In the genomic region with DNA sequence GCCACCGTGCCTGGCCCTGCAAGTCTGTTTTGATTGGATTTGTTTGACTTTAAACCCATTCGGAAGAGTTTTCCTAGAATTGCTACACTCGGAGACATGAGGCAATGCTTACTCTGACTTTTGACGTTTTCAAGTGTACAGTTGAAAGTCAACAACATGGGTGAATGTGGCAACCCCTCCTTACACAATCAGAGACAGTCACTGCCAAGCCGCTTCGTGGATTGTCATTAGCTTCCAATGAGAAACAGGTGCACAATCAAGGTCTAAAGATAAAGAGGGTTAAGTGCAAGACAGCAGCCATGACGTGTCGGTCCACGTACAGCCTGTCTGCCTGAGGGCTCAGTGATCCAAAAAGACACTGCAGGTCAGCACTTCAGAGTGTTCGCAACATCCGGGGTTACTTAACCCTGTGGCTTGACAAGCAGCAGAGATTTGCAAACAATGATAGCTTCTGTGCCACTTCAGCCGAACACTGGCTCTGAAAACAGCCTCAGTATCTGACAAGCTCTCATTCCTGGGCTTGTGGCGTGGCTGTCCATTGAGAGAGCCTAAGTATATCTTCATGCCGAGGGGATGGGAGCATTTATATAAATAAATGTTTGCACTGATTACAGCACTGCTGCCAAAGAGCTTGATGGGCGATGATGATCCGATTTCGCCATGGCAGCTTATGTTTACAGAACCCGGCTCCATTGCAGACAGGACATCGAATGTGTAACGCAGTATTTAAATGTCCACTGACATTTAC, we compare ENCODE assay signal across 11 cellular contexts.
DNase-seq lines count a peak whose midpoint lies in the region; ATAC-seq, FAIRE-seq and TF ChIP-seq lines count a peak whose summit lies in the region.
"Had no signal": no experiment of that assay in that cellular context is flagged by ENCODE, and none has a peak within 500 bp of the region (broad histone marks: within the 10 kb centered on the region; RNA-seq: fewer than 3 reads in every experiment).

No MANE protein-coding gene starts in this region.

- no peak for TF ChIP-seq POLR2A in heart left ventricle (IDR thresholded peaks at IDR 0.05)

- H3K27ac Mint-ChIP-seq in CD8-positive, alpha-beta T cell, result no peak overlapping the region
- H3K27ac Mint-ChIP-seq: CD4-positive, CD25-positive, alpha-beta regulatory T cell had no signal

- H3K27me3 Mint-ChIP-seq in CD8-positive, alpha-beta T cell (ENCODE audit: low read depth), result no peaks in the 10 kb centered on the region
- H3K27me3 Mint-ChIP-seq: CD4-positive, CD25-positive, alpha-beta regulatory T cell had no signal

- CTCF ChIA-PET in CD8-positive, alpha-beta T cell (lab: Charles Lee), result no interaction called here

- no peak overlapping the region for H3K4me3 ChIP-seq in WERI-Rb-1 (ENCODE audit: low read depth, low read length)
- H3K4me3 ChIP-seq in heart left ventricle, result peak overlapping the region in 7 of 12 donors; percentile 0 to 15 (median 12)
- H3K4me3 ChIP-seq in pancreas, result no peak overlapping the region
- H3K4me3 ChIP-seq in CD8-positive, alpha-beta T cell (ENCODE audit: low read depth, low read length), result no peak overlapping the region
- H3K4me3 ChIP-seq: GM12878 had no signal

- 42 to 50% (median 45%) methylated on average over 20 of the region's 20 CpGs for WGBS in heart left ventricle, 4 donors
- WGBS in pancreas, 2 donors, result 46 to 53% methylated on average over 20 of the region's 20 CpGs

- ATAC-seq in heart left ventricle, result peak; percentile 62 to 95 (median 92)
- peak; percentile 23 to 72 (median 63) for ATAC-seq in pancreas
- no peak for ATAC-seq in CD8-positive, alpha-beta T cell
- ATAC-seq: GM12878 had no signal

- H3K4me1 ChIP-seq in heart left ventricle (peaks cover 0 to 14% (median 0%) of the 10 kb centered on the region in 12 donors), pancreas (no peaks in the 10 kb centered on the region)
- H3K4me1 ChIP-seq in CD8-positive, alpha-beta T cell (ENCODE audit: insufficient read depth, low read length), result no peaks in the 10 kb centered on the region

- H3K36me3 Mint-ChIP-seq in CD8-positive, alpha-beta T cell, result peaks cover 40% of the 10 kb centered on the region

- no peak overlapping the region; the same call in 1 of the 2 replicates for H3K27ac ChIP-seq in WERI-Rb-1
- peak overlapping the region; percentile 44 to 90 (median 74) for H3K27ac ChIP-seq in heart left ventricle
- peak overlapping the region in 2 of 4 donors; percentile 5 to 55 for H3K27ac ChIP-seq in pancreas
- no peak overlapping the region for H3K27ac ChIP-seq in CD8-positive, alpha-beta T cell (ENCODE audit: low read depth, low read length)

- intact Hi-C loops in heart left ventricle (cut with DNase I) (loop anchor here in 2 of 10 donors (1.0 to 10.0 kb wide), 4 partner anchors 22 to 866 kb away; partner anchors contain the start of gene ASMTL (in 1 of the 2)), pancreas (cut with DNase I) (no loop called here)
- intact Hi-C loops in CD8-positive, alpha-beta T cell (cut with DNase I, micrococcal nuclease), result no loop called here

- no peak for FAIRE-seq in pancreas (lab: Jason Lieb, UNC)
- FAIRE-seq: GM12878 had no signal

- H3K4me1 Mint-ChIP-seq in CD8-positive, alpha-beta T cell (ENCODE audit: low read depth), result peaks cover 2% of the 10 kb centered on the region

- peaks cover 7% of the 10 kb centered on the region for H3K9me3 Mint-ChIP-seq in CD8-positive, alpha-beta T cell

- TF ChIP-seq CTCF in WERI-Rb-1 (IDR thresholded peaks at IDR 0.05; ENCODE audit: low read depth, low read length), result no peak
- no peak for TF ChIP-seq CTCF in heart left ventricle (IDR thresholded peaks at IDR 0.05)
- TF ChIP-seq CTCF in pancreas (IDR thresholded peaks at IDR 0.05), result no peak
- TF ChIP-seq CTCF in CD8-positive, alpha-beta T cell (IDR thresholded peaks at IDR 0.05), result no peak

- DNase-seq in Ammon's horn (ENCODE audit: low spot score), result peak; percentile 21
- DNase-seq in WERI-Rb-1, result peak; percentile 15
- DNase-seq in heart left ventricle, result peak; percentile 26 to 91 (median 69)
- DNase-seq in pancreas, result peak in 3 of 6 donors; percentile 6 to 33 (median 15)
- no peak for DNase-seq in central memory CD4-positive, alpha-beta T cell
- no peak for DNase-seq in CD8-positive, alpha-beta T cell
- DNase-seq in DMS 273 (lab: John Stamatoyannopoulos, UW; ENCODE audit: unreplicated experiment), result no peak
- no peak for DNase-seq in DMS53 (lab: John Stamatoyannopoulos, UW)
- DNase-seq: CD4-positive, CD25-positive, alpha-beta regulatory T cell; NK-92 treated with Interleukin-12 subunit alpha and Interleukin-12 subunit beta, amount 100 ng/mL, for 24 hours had no signal

- H3K27me3 ChIP-seq in WERI-Rb-1 (ENCODE audit: insufficient read depth, low read depth, severe bottlenecking) (no peaks in the 10 kb centered on the region), heart left ventricle (no peaks in the 10 kb centered on the region), pancreas (no peaks in the 10 kb centered on the region)
- no peaks in the 10 kb centered on the region for H3K27me3 ChIP-seq in CD8-positive, alpha-beta T cell (ENCODE audit: insufficient read depth, low read length)

- H3K9me3 ChIP-seq in WERI-Rb-1 (ENCODE audit: severe bottlenecking) (no peaks in the 10 kb centered on the region), heart left ventricle (peaks cover 0 to under 1% (median 0%) of the 10 kb centered on the region in 12 donors), pancreas (no peaks in the 10 kb centered on the region)
- H3K9me3 ChIP-seq in CD8-positive, alpha-beta T cell (ENCODE audit: low read length), result no peaks in the 10 kb centered on the region

- H3K4me3 Mint-ChIP-seq in CD8-positive, alpha-beta T cell, result no peak overlapping the region
- H3K4me3 Mint-ChIP-seq: CD4-positive, CD25-positive, alpha-beta regulatory T cell had no signal

- H3K36me3 ChIP-seq in WERI-Rb-1 (0 out of 2 replicates have a peak, but pooled peaks cover 3% of the 10 kb centered on the region), heart left ventricle (no peaks in the 10 kb centered on the region), pancreas (no peaks in the 10 kb centered on the region)
- no peaks in the 10 kb centered on the region for H3K36me3 ChIP-seq in CD8-positive, alpha-beta T cell (ENCODE audit: insufficient read depth, low read length)

- POLR2A ChIA-PET in CD8-positive, alpha-beta T cell (lab: Charles Lee), result no interaction called here

Comparison
In these comparisons a context has a peak if more than half of its experiments do, and no peak if none do; other contexts are left out.
1. DNase-seq: peak in Ammon's horn (single experiment), WERI-Rb-1 (single experiment) and heart left ventricle (5 of 5); none in central memory CD4-positive, alpha-beta T cell (single experiment), CD8-positive, alpha-beta T cell (0 of 7), DMS 273 (single experiment) and DMS53 (single experiment).
2. H3K27ac ChIP-seq: peak in heart left ventricle (12 of 12); none in WERI-Rb-1 (single experiment) and CD8-positive, alpha-beta T cell (single experiment).
3. H3K4me3 ChIP-seq: peak in heart left ventricle (7 of 12); none in WERI-Rb-1 (single experiment), pancreas (0 of 4) and CD8-positive, alpha-beta T cell (single experiment).